ENCODE assay signal across 8 cellular contexts in genomic region chr12:25155031-25155576, GRCh38. TPM values are rescaled to one million over a fixed set of nuclear protein-coding genes. Genes with fewer than 3 reads are reported as not detected.
DNase-seq lines count a peak whose midpoint lies in the region; ATAC-seq, FAIRE-seq and TF ChIP-seq lines count a peak whose summit lies in the region.

No MANE protein-coding gene starts in this region.

- POLR2A ChIA-PET in CD8-positive, alpha-beta T cell (lab: Charles Lee) = interaction anchor here (0.8 to 1.1 kb wide), 3 partner anchors 14 to 230 kb away, joined by 3 to 4 read pairs (median 3); partner anchors contain the start of genes DNAI7 and ETFRF1

- CTCF ChIA-PET in CD8-positive, alpha-beta T cell (lab: Charles Lee) = interaction anchor here (0.6 to 3.1 kb wide), 20 partner anchors 10 to 187 kb away, joined by 3 to 24 read pairs (median 4); partner anchors contain the start of genes DNAI7 and ETFRF1

- WGBS in sigmoid colon, 2 donors = 36 to 49% methylated on average over 2 of the region's 2 CpGs

- TF ChIP-seq EP300 in sigmoid colon (IDR thresholded peaks at IDR 0.05) = no peak

- intact Hi-C loops in CD8-positive, alpha-beta T cell (cut with DNase I, micrococcal nuclease) = loop anchor here (1.0 to 2.0 kb wide), 4 partner anchors 32 to 232 kb away; partner anchors contain the start of genes DNAI7 (in 1 of the 2) and ETFRF1 (in 1 of the 2)
- intact Hi-C loops in sigmoid colon (cut with DNase I) (no loop called here), Right ventricle myocardium superior (cut with DNase I) (no loop called here)

- H3K27ac ChIP-seq in CD8-positive, alpha-beta T cell (ENCODE audit: low read depth, low read length) = no peak overlapping the region
- peak overlapping the region in 1 of 4 donors; percentile 15 for H3K27ac ChIP-seq in sigmoid colon

- TF ChIP-seq CTCF in CD8-positive, alpha-beta T cell (IDR thresholded peaks at IDR 0.05) = peak; percentile 79
- peak in 3 of 4 experiments; percentile 19 to 58 (median 34) for TF ChIP-seq CTCF in sigmoid colon (IDR thresholded peaks at IDR 0.05)
- no peak for TF ChIP-seq CTCF in omental fat pad (IDR thresholded peaks at IDR 0.05)

- no peaks in the 10 kb centered on the region for H3K36me3 Mint-ChIP-seq in CD8-positive, alpha-beta T cell

- no peaks in the 10 kb centered on the region for H3K36me3 ChIP-seq in CD8-positive, alpha-beta T cell (ENCODE audit: insufficient read depth, low read length)
- H3K36me3 ChIP-seq in sigmoid colon = no peaks in the 10 kb centered on the region

- no peaks in the 10 kb centered on the region for H3K27me3 Mint-ChIP-seq in CD8-positive, alpha-beta T cell (ENCODE audit: low read depth)

- no peak for TF ChIP-seq POLR2A in erythroblast (IDR thresholded peaks at IDR 0.05; ENCODE audit: low read length)
- no peak for TF ChIP-seq POLR2A in sigmoid colon (IDR thresholded peaks at IDR 0.05)

- DNase-seq in CD8-positive, alpha-beta T cell = no peak
- DNase-seq in RCC 7860 (ENCODE audit: low spot score) = peak; percentile 23
- peak; percentile 16 to 61 for DNase-seq in erythroblast (lab: John Stamatoyannopoulos, UW)
- DNase-seq in sigmoid colon = no peak
- no peak for DNase-seq in omental fat pad (ENCODE audit: low spot score)
- DNase-seq in Right ventricle myocardium superior = no peak

- H3K9me3 ChIP-seq in CD8-positive, alpha-beta T cell (ENCODE audit: low read length) = no peaks in the 10 kb centered on the region
- no peaks in the 10 kb centered on the region for H3K9me3 ChIP-seq in sigmoid colon

- peaks cover 5% of the 10 kb centered on the region for H3K4me1 Mint-ChIP-seq in CD8-positive, alpha-beta T cell (ENCODE audit: low read depth)

- H3K27ac Mint-ChIP-seq in CD8-positive, alpha-beta T cell = no peak overlapping the region

- peak; percentile 38 for ATAC-seq in CD8-positive, alpha-beta T cell
- ATAC-seq in GM18511 (IDR thresholded peaks at IDR 0.05; ENCODE audit: unreplicated experiment) = peak; percentile 55
- peak; percentile 52 for ATAC-seq in HG03342 (IDR thresholded peaks at IDR 0.05; ENCODE audit: unreplicated experiment)
- ATAC-seq in omental fat pad (ENCODE audit: low FRiP score) = no peak
- ATAC-seq in Right ventricle myocardium superior (ENCODE audit: poor library complexity) = no peak

- H3K4me1 ChIP-seq in CD8-positive, alpha-beta T cell (ENCODE audit: insufficient read depth, low read length) = peaks cover 4% of the 10 kb centered on the region
- H3K4me1 ChIP-seq in sigmoid colon = peaks cover 0 to 13% (median 0%) of the 10 kb centered on the region in 4 donors

- H3K9me3 Mint-ChIP-seq in CD8-positive, alpha-beta T cell = no peaks in the 10 kb centered on the region

- no peaks in the 10 kb centered on the region for H3K27me3 ChIP-seq in CD8-positive, alpha-beta T cell (ENCODE audit: insufficient read depth, low read length)
- no peaks in the 10 kb centered on the region for H3K27me3 ChIP-seq in sigmoid colon

- H3K4me3 Mint-ChIP-seq in CD8-positive, alpha-beta T cell = peak overlapping the region; percentile 16

- H3K4me3 ChIP-seq in CD8-positive, alpha-beta T cell (ENCODE audit: low read depth, low read length) = no peak overlapping the region
- H3K4me3 ChIP-seq in sigmoid colon = no peak overlapping the region

- peak; percentile 66 for FAIRE-seq in RCC 7860 (lab: Jason Lieb, UNC)

RNA-seq across cellular contexts. Expression of gene DNAI7, which starts 39.9 kb away (rescaled TPM):
- under 1 TPM; 0.16 to 0.53 TPM for total RNA-seq in CD8-positive, alpha-beta T cell
- total RNA-seq in sigmoid colon = 1 to 10 TPM in 2 of 4 donors, under 1 TPM in 1, not detected in 1; 0.36 to 1.2 (median 1.1) TPM
- polyA plus RNA-seq in sigmoid colon = under 1 TPM in 1 of 3 donors, not detected in 2; 0.13 TPM
- 1 to 10 TPM in 1 of 4 donors, under 1 TPM in 2, not detected in 1; 0.47 to 3.5 (median 0.56) TPM for total RNA-seq in omental fat pad
- total RNA-seq in Right ventricle myocardium superior = 1.7 TPM

RNA-seq across cellular contexts. Expression of gene ETFRF1, which starts 39.9 kb away (rescaled TPM):
- 10 to 100 TPM; 29.2 to 30.1 TPM for total RNA-seq in CD8-positive, alpha-beta T cell
- total RNA-seq in sigmoid colon (10 to 100 TPM; 38.0 to 63.5 (median 49.4) TPM), omental fat pad (10 to 100 TPM; 21.3 to 54.5 (median 33.9) TPM), Right ventricle myocardium superior (69.4 TPM)
- polyA plus RNA-seq in sigmoid colon = 10 to 100 TPM; 13.5 to 30.0 (median 18.5) TPM

Comparison
In these comparisons a context has a peak if more than half of its experiments do, and no peak if none do; other contexts are left out.
1. ATAC-seq: peak in CD8-positive, alpha-beta T cell (single experiment), GM18511 (single experiment) and HG03342 (single experiment); none in omental fat pad (single experiment) and Right ventricle myocardium superior (single experiment).
2. DNase-seq: peak in RCC 7860 (single experiment) and erythroblast (2 of 2); none in CD8-positive, alpha-beta T cell (0 of 7), sigmoid colon (single experiment), omental fat pad (single experiment) and Right ventricle myocardium superior (single experiment).
3. CTCF ChIP-seq: peak in CD8-positive, alpha-beta T cell (single experiment) and sigmoid colon (3 of 4); none in omental fat pad (0 of 3).
4. intact Hi-C loops: an anchor here in CD8-positive, alpha-beta T cell (1.0 to 2.0 kb wide); none called in sigmoid colon and Right ventricle myocardium superior.